ENCODE assay signal across 8 cellular contexts in the genomic region with DNA sequence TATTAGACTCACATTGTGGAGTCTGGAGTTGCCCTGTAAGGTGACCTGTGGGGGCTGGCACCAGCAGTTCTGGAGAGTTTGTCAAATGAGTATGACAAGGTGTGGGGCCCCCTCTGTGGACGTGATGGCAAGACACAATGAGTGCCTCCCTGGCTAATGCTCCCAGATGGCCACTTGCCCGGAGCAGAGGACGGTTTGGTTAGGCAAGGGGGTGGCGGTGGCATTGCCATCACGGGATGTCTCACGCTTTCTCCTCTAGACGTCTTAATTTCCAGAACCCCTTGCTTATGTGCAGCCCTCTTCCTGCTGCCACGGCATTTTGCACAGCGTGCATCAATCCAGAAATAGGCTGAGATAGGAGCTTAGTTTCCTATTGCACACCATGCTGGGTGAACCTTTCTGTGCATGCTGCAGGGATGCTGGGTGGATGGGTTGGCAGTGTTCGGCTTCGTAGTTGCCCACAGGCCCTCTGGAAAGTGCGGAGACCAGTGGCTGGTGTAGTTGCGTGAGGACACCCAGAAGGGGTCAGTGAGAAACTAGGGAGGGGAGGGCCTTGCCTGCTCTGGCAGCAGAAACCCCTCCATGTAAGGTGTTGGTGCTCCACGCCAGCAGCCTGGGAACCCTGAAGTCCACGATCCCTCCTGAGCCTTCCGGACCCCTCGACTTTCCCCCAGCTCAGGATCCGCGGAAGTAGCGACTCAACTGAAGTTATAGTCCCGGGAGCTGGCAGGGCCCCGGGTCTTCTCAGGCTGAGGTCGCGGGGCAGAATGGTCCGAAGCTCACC. TPM values are rescaled to one million over a fixed set of nuclear protein-coding genes. Genes with fewer than 3 reads are reported as not detected.
DNase-seq lines count a peak whose midpoint lies in the region; ATAC-seq, FAIRE-seq and TF ChIP-seq lines count a peak whose summit lies in the region.

No MANE protein-coding gene starts in this region.

- H3K27me3 ChIP-seq in neuronal stem cell (ENCODE audit: control insufficient read depth in 3 of 3, insufficient read depth in 3 of 3, low read depth in 1 of 3, low read length in 3 of 3): peaks cover 0 to 2% (median 0%) of the 10 kb centered on the region in 3 experiments

- H3K36me3 Mint-ChIP-seq in activated T-cell treated with anti-CD3 and anti-CD28 coated beads, Interleukin-2, amount 50 U/mL, for 72 hours (ENCODE audit: insufficient read depth in 2 of 2): peaks cover 0 to 7% of the 10 kb centered on the region in 2 donors

- no peak for ATAC-seq in activated T-cell treated with anti-CD3 and anti-CD28 coated beads, Interleukin-2, amount 50 U/mL, for 72 hours (replicated peaks in 1 of 2)

- H3K4me3 ChIP-seq in Jurkat, Clone E6-1 (ENCODE audit: low read length): peak overlapping the region; percentile 83
- H3K4me3 ChIP-seq in fibroblast of the aortic adventitia (ENCODE audit: low read depth, low read length) (peak overlapping the region; percentile 87), neuronal stem cell (ENCODE audit: low read length in 2 of 2) (peak overlapping the region; percentile 59 to 91)

- H4K91ac ChIP-seq in neuronal stem cell (ENCODE audit: low read depth, low read length, poor library complexity): no peak overlapping the region

- H4K8ac ChIP-seq in neuronal stem cell (ENCODE audit: low read depth, low read length): no peak overlapping the region

- H3K4me1 Mint-ChIP-seq in activated T-cell treated with anti-CD3 and anti-CD28 coated beads, Interleukin-2, amount 50 U/mL, for 72 hours (ENCODE audit: low read depth): peaks cover 49% of the 10 kb centered on the region

- peaks cover 11 to 14% of the 10 kb centered on the region in 2 donors for H3K4me1 ChIP-seq in neuronal stem cell (ENCODE audit: control insufficient read depth in 2 of 2, insufficient read depth in 1 of 2, low read depth in 1 of 2, low read length in 2 of 2)

- H3K9me3 Mint-ChIP-seq in activated T-cell treated with anti-CD3 and anti-CD28 coated beads, Interleukin-2, amount 50 U/mL, for 72 hours: no peaks in the 10 kb centered on the region

- H3K79me1 ChIP-seq in neuronal stem cell (ENCODE audit: low read depth, low read length): no peaks in the 10 kb centered on the region

- peak overlapping the region; percentile 91 for H3K9ac ChIP-seq in neuronal stem cell (ENCODE audit: low read depth, low read length, poor library complexity)

- peak; percentile 10 for DNase-seq in SIG-M5 treated with dmso at 0.1 percent for 504 hours (lab: John Stamatoyannopoulos, UW; ENCODE audit: unreplicated experiment)
- DNase-seq in SIG-M5 (lab: John Stamatoyannopoulos, UW): no peak
- no peak for DNase-seq in Jurkat, Clone E6-1 (ENCODE audit: low read depth, low spot score)
- no peak for DNase-seq in activated T-cell treated with anti-CD3 and anti-CD28 coated beads, Interleukin-2, amount 50 U/mL, for 72 hours
- DNase-seq in fibroblast of the aortic adventitia (ENCODE audit: low read depth): peak; percentile 43
- DNase-seq in neuronal stem cell (ENCODE audit: low spot score): no peak
- DNase-seq in cerebellar nuclear complex (lab: John Stamatoyannopoulos, UW): no peak
- DNase-seq in H54 (ENCODE audit: insufficient read length, low spot score): no peak

- H3K27me3 Mint-ChIP-seq in activated T-cell treated with anti-CD3 and anti-CD28 coated beads, Interleukin-2, amount 50 U/mL, for 72 hours (ENCODE audit: low read depth): peaks cover 4% of the 10 kb centered on the region

- no peak overlapping the region for H2AK5ac ChIP-seq in neuronal stem cell (ENCODE audit: low read depth, low read length)

- peak overlapping the region; percentile 91 for H2AFZ ChIP-seq in neuronal stem cell (ENCODE audit: low read length)

- H3K9me3 ChIP-seq in neuronal stem cell (replicated peaks in 1 of 2; ENCODE audit: control insufficient read depth in 2 of 2, insufficient read depth in 1 of 2, low read depth in 1 of 2, low read length in 2 of 2): peaks cover 0 to 8% of the 10 kb centered on the region in 2 donors

- peak overlapping the region; percentile 61 for H3K18ac ChIP-seq in neuronal stem cell (ENCODE audit: low read length)

- peak overlapping the region; percentile 93 to 96 for H3K4me3 Mint-ChIP-seq in activated T-cell treated with anti-CD3 and anti-CD28 coated beads, Interleukin-2, amount 50 U/mL, for 72 hours

- H3K27ac ChIP-seq in neuronal stem cell (replicated peaks; ENCODE audit: low read length): peak overlapping the region; percentile 52

- no peak overlapping the region for H2BK12ac ChIP-seq in neuronal stem cell (ENCODE audit: low read length)

- H2BK15ac ChIP-seq in neuronal stem cell (ENCODE audit: low read length): no peak overlapping the region

- no peak overlapping the region for H3K23ac ChIP-seq in neuronal stem cell (ENCODE audit: low read depth, low read length, poor library complexity)

- H3K4me2 ChIP-seq in neuronal stem cell (ENCODE audit: insufficient read depth, low read length, poor library complexity, severe bottlenecking): peak overlapping the region; percentile 72

- no CpG with 5 or more reads among the region's 25 CpGs for WGBS in neuronal stem cell (ENCODE audit: extremely low coverage in 2 of 2, insufficient read length in 2 of 2, insufficient replicate concordance in 1 of 2), 2 donors

- no peak overlapping the region for H3K4ac ChIP-seq in neuronal stem cell (ENCODE audit: low read length)

- TF ChIP-seq CTCF in fibroblast of the aortic adventitia (IDR thresholded peaks at IDR 0.05; ENCODE audit: insufficient read depth, low read length): no peak

- TF ChIP-seq POLR2A in H54 (IDR thresholded peaks at IDR 0.05; ENCODE audit: low read depth, low read length): no peak

- H3K14ac ChIP-seq in neuronal stem cell (ENCODE audit: low read length): peak overlapping the region; percentile 58

- no peaks in the 10 kb centered on the region for H3K36me3 ChIP-seq in neuronal stem cell (replicated peaks in 1 of 2; ENCODE audit: control insufficient read depth in 2 of 2, insufficient read depth in 2 of 2, low read length in 2 of 2)

- FAIRE-seq in H54 (lab: Jason Lieb, UNC): no peak

- no peak overlapping the region for H2BK120ac ChIP-seq in neuronal stem cell (ENCODE audit: low read depth, low read length)

- H2BK5ac ChIP-seq in neuronal stem cell (ENCODE audit: low read length): peak overlapping the region; percentile 31

- peak overlapping the region; percentile 100 for H3K27ac Mint-ChIP-seq in activated T-cell treated with anti-CD3 and anti-CD28 coated beads, Interleukin-2, amount 50 U/mL, for 72 hours

RNA-seq across cellular contexts. Expression of a gene that starts 18.1 kb away (rescaled TPM):
- not detected for polyA plus RNA-seq in Jurkat, Clone E6-1 (2012; ENCODE audit: insufficient read depth, insufficient read length)
- total RNA-seq in activated T-cell treated with anti-CD3 and anti-CD28 coated beads, Interleukin-2, amount 50 U/mL, for 72 hours: under 1 TPM in 1 of 2 donors, not detected in 1; 0.10 TPM
- total RNA-seq in fibroblast of the aortic adventitia (ENCODE audit: low replicate concordance): 15.0 and 33.2 TPM in 2 replicates
- 42.5 TPM for polyA plus RNA-seq in neuronal stem cell (2013, experiment 1 of 2)
- polyA plus RNA-seq in neuronal stem cell (2013, experiment 2 of 2): 38.5 TPM

RNA-seq across cellular contexts. Expression of a gene that starts 44.2 kb away (rescaled TPM):
- polyA plus RNA-seq in Jurkat, Clone E6-1 (2012; ENCODE audit: insufficient read depth, insufficient read length): not detected
- not detected for total RNA-seq in activated T-cell treated with anti-CD3 and anti-CD28 coated beads, Interleukin-2, amount 50 U/mL, for 72 hours
- not detected in 2 replicates for total RNA-seq in fibroblast of the aortic adventitia (ENCODE audit: low replicate concordance)
- not detected for polyA plus RNA-seq in neuronal stem cell (2013, experiment 1 of 2)
- not detected for polyA plus RNA-seq in neuronal stem cell (2013, experiment 2 of 2)

RNA-seq across cellular contexts. Expression of a gene that starts 49.6 kb away (rescaled TPM):
- polyA plus RNA-seq in Jurkat, Clone E6-1 (2012; ENCODE audit: insufficient read depth, insufficient read length): not detected
- total RNA-seq in activated T-cell treated with anti-CD3 and anti-CD28 coated beads, Interleukin-2, amount 50 U/mL, for 72 hours: not detected
- not detected in 2 replicates for total RNA-seq in fibroblast of the aortic adventitia (ENCODE audit: low replicate concordance)
- 1.1 TPM for polyA plus RNA-seq in neuronal stem cell (2013, experiment 1 of 2)
- polyA plus RNA-seq in neuronal stem cell (2013, experiment 2 of 2): 0.97 TPM

Comparison
In these comparisons a context has a peak if more than half of its experiments do, and no peak if none do; other contexts are left out.
1. DNase-seq: peak in SIG-M5 treated with dmso at 0.1 percent for 504 hours (single experiment) and fibroblast of the aortic adventitia (single experiment); none in SIG-M5 (single experiment), Jurkat, Clone E6-1 (single experiment), activated T-cell treated with anti-CD3 and anti-CD28 coated beads, Interleukin-2, amount 50 U/mL, for 72 hours (0 of 2), neuronal stem cell (single experiment), cerebellar nuclear complex (0 of 2) and H54 (single experiment).
2. RNA of a gene that starts 18.1 kb away (total RNA-seq): 15.0 to 33.2 TPM in fibroblast of the aortic adventitia; 0.10 TPM in activated T-cell treated with anti-CD3 and anti-CD28 coated beads, Interleukin-2, amount 50 U/mL, for 72 hours; every median in the first group is over 10 times any median in the second.
3. Peak in every context shown above with its lines, with median percentiles within 50 percentile points of each other: H3K4me3 ChIP-seq.